8 cellular contexts compared by ENCODE assay signal in the genomic region with DNA sequence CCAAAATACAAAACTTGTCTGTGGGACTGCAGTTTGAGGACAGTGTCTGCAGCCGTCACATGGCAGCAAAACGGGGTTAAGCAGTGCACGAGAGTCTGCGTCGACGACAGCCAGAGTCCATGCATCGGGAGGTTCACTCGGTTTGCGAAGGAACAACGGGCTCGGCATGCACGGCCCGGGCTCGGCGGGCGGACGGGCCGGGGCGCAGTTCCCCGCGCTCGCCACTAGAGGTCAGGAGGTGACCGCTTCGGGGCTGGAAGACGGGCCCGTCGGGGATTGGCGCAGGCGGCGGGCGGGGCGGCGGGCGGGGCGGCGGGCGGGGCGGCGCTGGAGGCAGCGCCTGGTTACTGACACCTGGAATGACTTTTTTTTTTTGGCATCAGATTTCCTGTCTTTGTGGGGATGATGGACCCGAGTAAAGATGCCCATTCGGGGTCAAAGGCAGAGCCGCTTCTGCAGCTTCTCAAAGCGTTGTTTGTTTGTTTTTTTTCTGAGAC. TPM values are rescaled to one million over a fixed set of nuclear protein-coding genes. Genes with fewer than 3 reads are reported as not detected.
A peak's percentile ranks its signal among the peaks of the same experiment; 100 is the strongest.
DNase-seq lines count a peak whose midpoint lies in the region; ATAC-seq, FAIRE-seq and TF ChIP-seq lines count a peak whose summit lies in the region.

No MANE protein-coding gene starts in this region.

- peak; percentile 43 to 59 for TF ChIP-seq RAD21 in K562 (CRISPR knock-in tag; conservative IDR thresholded peaks at IDR 0.05 in 1 of 2, IDR thresholded peaks at IDR 0.05 in 1 of 2)

- no peaks in the 10 kb centered on the region for H3K79me2 ChIP-seq in K562 (ENCODE audit: control insufficient read depth, insufficient read depth, low read length)

- POLR2A ChIA-PET in A673 (lab: Charles Lee; ENCODE audit: low non-redundant PET): no interaction called here
- POLR2A ChIA-PET in K562 (lab: Yijun Ruan, JAX): no interaction called here

- H3K36me3 ChIP-seq in A673 (ENCODE audit: insufficient read depth, low read length, poor library complexity, severe bottlenecking): no peaks in the 10 kb centered on the region
- H3K36me3 ChIP-seq in K562 (ENCODE audit: control insufficient read depth, insufficient read depth, low read length): no peaks in the 10 kb centered on the region

- H3K4me1 ChIP-seq in A673 (ENCODE audit: insufficient read depth, low read length, poor library complexity, severe bottlenecking) (no peaks in the 10 kb centered on the region), K562 (replicated peaks in 1 of 2; ENCODE audit: control insufficient read depth in 2 of 2, insufficient read depth in 2 of 2, low read length in 2 of 2) (no peaks in the 10 kb centered on the region; a peak in 1 of 5 replicates)

- no peaks in the 10 kb centered on the region for H4K20me1 ChIP-seq in K562 (replicated peaks; ENCODE audit: control insufficient read depth, insufficient read depth, low read length)

- CTCF ChIA-PET in A673 (lab: Charles Lee) (no interaction called here), K562 (lab: Yijun Ruan, JAX; ENCODE audit: low intra/inter-chr PET ratio) (interaction anchor here (0.5 to 1.0 kb wide), 3 partner anchors 19 to 917 kb away, joined by 3 to 4 read pairs (median 3); no protein-coding TSS in a partner anchor)

- FAIRE-seq in K562 (lab: Jason Lieb, UNC): no peak

- H3K9me1 ChIP-seq in K562 (ENCODE audit: control insufficient read depth, insufficient read depth, low read length): no peaks in the 10 kb centered on the region

- BruUV-seq in A673 (replicated peaks; lab: Mats Ljungman, UMichigan) (no TSS peak), K562 (replicated peaks; lab: Mats Ljungman, UMichigan) (no TSS peak)

- no peaks in the 10 kb centered on the region for H3K9me3 ChIP-seq in A673 (ENCODE audit: low read depth, low read length, poor library complexity, severe bottlenecking)
- H3K9me3 ChIP-seq in K562 (replicated peaks; ENCODE audit: control insufficient read depth, insufficient read depth, low read depth, low read length): no peaks in the 10 kb centered on the region

- ATAC-seq in K562: peak; percentile 96
- no peak for ATAC-seq in GM18907 (IDR thresholded peaks at IDR 0.05; ENCODE audit: unreplicated experiment)

- peak; percentile 80 for TF ChIP-seq CTCF in A673 (conservative IDR thresholded peaks at IDR 0.05; ENCODE audit: low read depth, low read length)
- peak; percentile 92 for TF ChIP-seq CTCF in GM13977 (IDR thresholded peaks at IDR 0.05; ENCODE audit: extremely low read depth, insufficient read depth, missing control alignments)
- peak; percentile 63 to 81 (median 64) for TF ChIP-seq CTCF in K562 (IDR thresholded peaks at IDR 0.05 in 2 of 3, conservative IDR thresholded peaks at IDR 0.05 in 1 of 3; ENCODE audit: insufficient read depth in 2 of 3, low read depth in 1 of 3, low read length in 3 of 3)

- H3K27ac ChIP-seq in A673 (ENCODE audit: low read depth, low read length, poor library complexity, severe bottlenecking) (no peak overlapping the region), K562 (ENCODE audit: extremely low read depth, low read depth, low read length) (no peak overlapping the region)

- no peak for TF ChIP-seq POLR2A in K562 (conservative IDR thresholded peaks at IDR 0.05)

- peak; percentile 81 for DNase-seq in A673 (ENCODE audit: low spot score)
- DNase-seq in GM13977 (ENCODE audit: low spot score): peak; percentile 93
- DNase-seq in NCI-H1105 (lab: John Stamatoyannopoulos, UW): peak; percentile 27
- DNase-seq in UCSD-AML1 (lab: John Stamatoyannopoulos, UW; ENCODE audit: unreplicated experiment): peak; percentile 80
- DNase-seq in K562 (ENCODE audit: extremely low read depth in 1 of 4, low spot score in 3 of 4): peak; percentile 67 to 88 (median 86)
- peak; percentile 98 for DNase-seq in iPS-NIHi11 (ENCODE audit: low spot score)
- peak; percentile 17 for DNase-seq in smooth muscle cell of the brain vasculature (ENCODE audit: low read depth, low spot score)

- intact Hi-C loops in A673 (cut with micrococcal nuclease; ENCODE audit: unreplicated experiment) (loop anchor here (5.0 kb wide), 2 partner anchors 243 to 553 kb away; no protein-coding TSS in a partner anchor), K562 (cut with micrococcal nuclease) (no loop called here)

- no peak overlapping the region for H3K4me2 ChIP-seq in K562 (ENCODE audit: insufficient read depth, low read length)

- no peak overlapping the region for H3K4me3 ChIP-seq in A673 (ENCODE audit: low read depth, low read length, poor library complexity, severe bottlenecking)
- no peak overlapping the region for H3K4me3 ChIP-seq in K562

- no peaks in the 10 kb centered on the region for H3K27me3 ChIP-seq in A673 (replicated peaks; ENCODE audit: insufficient read depth, low read depth, low read length, poor library complexity)
- peaks cover 0 to 7% of the 10 kb centered on the region in 2 experiments; a peak in 2 of 5 replicates for H3K27me3 ChIP-seq in K562 (ENCODE audit: control insufficient read depth in 2 of 2, insufficient read depth in 2 of 2, low read length in 2 of 2)

- H3K9ac ChIP-seq in K562 (ENCODE audit: insufficient read depth in 1 of 2, low read depth in 2 of 2, low read length in 2 of 2): no peak overlapping the region

- WGBS in K562 (ENCODE audit: insufficient coverage, low coverage, missing lambda C conversion rate): 0% methylated on average over 11 of the region's 44 CpGs

- peak overlapping the region; percentile 59; the same call in 1 of the 2 replicates for H2AFZ ChIP-seq in K562 (ENCODE audit: low read depth, low read length)

- in situ Hi-C loops in GM13977 (cut with MboI; ENCODE audit: low pct_unique_long_range_greater_than_20kb, low sequenced_read_pairs, unreplicated experiment): no loop called here
- in situ Hi-C loops in K562 (cut with MboI): no loop called here

- no peak for TF ChIP-seq EP300 in K562 (IDR thresholded peaks at IDR 0.05; ENCODE audit: low read length)

TF ChIP-seq in K562, 482 proteins besides CTCF, POLR2A, EP300 and RAD21 (continues in another document):
- TF ChIP-seq RB1 (IDR thresholded peaks at IDR 0.05; ENCODE audit: low read depth) (peak; percentile 18; the same call in 1 of the 2 replicates), KDM4B (IDR thresholded peaks at IDR 0.05; ENCODE audit: borderline replicate concordance in 2 of 2, low read depth in 1 of 2) (no peak), NR3C1 (CRISPR knock-in tag; IDR thresholded peaks at IDR 0.05) (no peak), U2AF1 (optimal IDR thresholded peaks at IDR 0.05; ENCODE audit: low read depth, low read length) (no peak)
- TF ChIP-seq, protein P1, sequence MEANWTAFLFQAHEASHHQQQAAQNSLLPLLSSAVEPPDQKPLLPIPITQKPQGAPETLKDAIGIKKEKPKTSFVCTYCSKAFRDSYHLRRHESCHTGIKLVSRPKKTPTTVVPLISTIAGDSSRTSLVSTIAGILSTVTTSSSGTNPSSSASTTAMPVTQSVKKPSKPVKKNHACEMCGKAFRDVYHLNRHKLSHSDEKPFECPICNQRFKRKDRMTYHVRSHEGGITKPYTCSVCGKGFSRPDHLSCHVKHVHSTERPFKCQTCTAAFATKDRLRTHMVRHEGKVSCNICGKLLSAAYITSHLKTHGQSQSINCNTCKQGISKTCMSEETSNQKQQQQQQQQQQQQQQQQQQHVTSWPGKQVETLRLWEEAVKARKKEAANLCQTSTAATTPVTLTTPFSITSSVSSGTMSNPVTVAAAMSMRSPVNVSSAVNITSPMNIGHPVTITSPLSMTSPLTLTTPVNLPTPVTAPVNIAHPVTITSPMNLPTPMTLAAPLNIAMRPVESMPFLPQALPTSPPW (CRISPR knock-in tag; IDR thresholded peaks at IDR 0.05): peak; percentile 84

RNA-seq across cellular contexts. Expression of a gene that starts 6.5 kb away (rescaled TPM):
- total RNA-seq in A673 (2021) (not detected in 2 replicates), K562 (2014; rRNA removed) (not detected in 2 replicates), K562 (2014; rRNA removed; fragmentation: Illumina TruSeq; extraction: Trizol) (not detected in 2 replicates), K562 (2015; rRNA removed; fragmentation: Illumina TruSeq; extraction: Trizol) (not detected in 2 replicates), K562 (2021) (not detected in 2 replicates)
- not detected in 2 replicates for total RNA-seq in K562 (2011; cell fraction: chromatin; rRNA removed; ENCODE audit: low replicate concordance)
- not detected in 2 replicates for total RNA-seq in K562 (2011; cell fraction: nucleolus; rRNA removed)
- total RNA-seq in K562 (2011; cell fraction: nucleoplasm; rRNA removed): not detected in 2 replicates
- polyA plus RNA-seq in K562 (2011; rRNA removed) (not detected in 2 replicates), K562 (2014; fragmentation: Illumina TruSeq; extraction: Trizol) (not detected in 2 replicates), K562 (2014; fragmentation: Nextera tagmentation; extraction: Ambion mirVana) (not detected), K562 (2014; rRNA removed) (not detected in 2 replicates)
- not detected in 2 replicates for polyA plus RNA-seq in K562 (2011; cell fraction: cytosol; rRNA removed)
- polyA plus RNA-seq in K562 (2011; cell fraction: nucleus; rRNA removed): not detected in 2 replicates
- not detected in 2 replicates for polyA plus RNA-seq in K562 (2012)
- polyA minus RNA-seq in K562 (2011; rRNA and poly(A)+ RNA removed): not detected in 2 replicates
- polyA minus RNA-seq in K562 (2011; cell fraction: cytosol; rRNA and poly(A)+ RNA removed): not detected in 2 replicates
- not detected in 2 replicates for polyA minus RNA-seq in K562 (2011; cell fraction: nucleus; rRNA and poly(A)+ RNA removed)

RNA-seq across cellular contexts. Expression of a gene that starts 37.6 kb away (rescaled TPM):
- total RNA-seq in A673 (2021) (0.17 and 0.39 TPM in 2 replicates), K562 (2014; rRNA removed) (not detected in 2 replicates), K562 (2014; rRNA removed; fragmentation: Illumina TruSeq; extraction: Trizol) (not detected in 2 replicates), K562 (2015; rRNA removed; fragmentation: Illumina TruSeq; extraction: Trizol) (not detected in 2 replicates), K562 (2021) (0.02 TPM in 1 of 2 replicates, not detected in the other)
- total RNA-seq in K562 (2011; cell fraction: chromatin; rRNA removed; ENCODE audit: low replicate concordance): not detected in 2 replicates
- total RNA-seq in K562 (2011; cell fraction: nucleolus; rRNA removed): not detected in 2 replicates
- not detected in 2 replicates for total RNA-seq in K562 (2011; cell fraction: nucleoplasm; rRNA removed)
- polyA plus RNA-seq in K562 (2011; rRNA removed) (not detected in 2 replicates), K562 (2014; fragmentation: Illumina TruSeq; extraction: Trizol) (not detected in 2 replicates), K562 (2014; fragmentation: Nextera tagmentation; extraction: Ambion mirVana) (not detected), K562 (2014; rRNA removed) (not detected in 2 replicates)
- polyA plus RNA-seq in K562 (2011; cell fraction: cytosol; rRNA removed): 0.01 TPM in 1 of 2 replicates, not detected in the other
- polyA plus RNA-seq in K562 (2011; cell fraction: nucleus; rRNA removed): not detected in 2 replicates
- polyA plus RNA-seq in K562 (2012): 0.01 TPM in 1 of 2 replicates, not detected in the other
- not detected in 2 replicates for polyA minus RNA-seq in K562 (2011; rRNA and poly(A)+ RNA removed)
- not detected in 2 replicates for polyA minus RNA-seq in K562 (2011; cell fraction: cytosol; rRNA and poly(A)+ RNA removed)
- polyA minus RNA-seq in K562 (2011; cell fraction: nucleus; rRNA and poly(A)+ RNA removed): not detected in 2 replicates

Comparison
In these comparisons a context has a peak if more than half of its experiments do, and no peak if none do; other contexts are left out.
1. DNase-seq: peak in every context shown above with its lines; median percentile 98 in iPS-NIHi11; 93 in GM13977; 86 in K562; 81 in A673; 80 in UCSD-AML1; 27 in NCI-H1105; 17 in smooth muscle cell of the brain vasculature.